ENCODE assay signal across 8 cellular contexts in the genomic region with DNA sequence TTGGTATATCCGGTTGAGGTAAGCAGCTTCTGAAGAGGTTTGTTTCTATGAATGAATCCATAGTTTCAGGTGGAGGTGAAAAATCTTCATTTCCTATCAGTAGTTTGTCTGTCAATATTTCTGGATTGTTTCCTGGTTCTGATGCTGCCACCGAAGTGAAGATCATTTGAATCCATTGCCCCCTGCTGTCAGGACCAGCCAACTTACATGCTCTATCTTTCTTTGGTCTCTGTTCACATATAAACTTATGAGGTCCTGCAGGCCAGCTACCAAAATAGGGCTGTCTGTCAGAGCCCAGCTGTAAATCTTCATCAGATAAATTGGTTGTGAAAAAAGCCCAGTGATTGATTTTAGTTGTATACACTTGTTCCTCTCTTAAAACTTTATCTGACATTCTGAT. TPM values are rescaled to one million over a fixed set of nuclear protein-coding genes. Genes with fewer than 3 reads are reported as not detected.
A peak's percentile ranks its signal among the peaks of the same experiment; 100 is the strongest.
DNase-seq lines count a peak whose midpoint lies in the region; ATAC-seq and TF ChIP-seq lines count a peak whose summit lies in the region.

No MANE protein-coding gene starts in this region.

- no peaks in the 10 kb centered on the region for H3K9me2 ChIP-seq in SK-N-SH

- DNase-seq in AG20443 (ENCODE audit: low spot score) (peak; percentile 28), SK-N-SH (peak; percentile 38), esophagus squamous epithelium (lab: John Stamatoyannopoulos, UW) (peak; percentile 1), superior temporal gyrus (ENCODE audit: extremely low spot score) (peak; percentile 46), H4 (ENCODE audit: low spot score) (no peak)
- no peak for DNase-seq in activated T-helper 1 cell treated with anti-CD3 and anti-CD28 coated beads, Interleukin-12 subunit alpha, Interleukin-12 subunit beta, Interleukin-2, Interleukin-4 antibody, amounts not matched to agents 30 ng/mL and 10 ng/mL and 1 ng/mL, durations not matched to agents 14 hours and 24 hours and 36 hours (ENCODE audit: low spot score)

- no peak for TF ChIP-seq EP300 in SK-N-SH (IDR thresholded peaks at IDR 0.05; ENCODE audit: borderline replicate concordance in 1 of 2, low read depth in 1 of 2, low read length in 1 of 2)

- no peak for TF ChIP-seq POLR2A in esophagus squamous epithelium (IDR thresholded peaks at IDR 0.05)

- H3K27me3 Mint-ChIP-seq in activated T-helper 1 cell treated with anti-CD3 and anti-CD28 coated beads, Interleukin-12 subunit alpha, Interleukin-12 subunit beta, Interleukin-2, Interleukin-4 antibody, amounts not matched to agents 30 ng/mL and 10 ng/mL and 1 ng/mL, durations not matched to agents 14 hours and 24 hours and 36 hours (ENCODE audit: insufficient read depth) = no peaks in the 10 kb centered on the region

- ATAC-seq in HG03045 (IDR thresholded peaks at IDR 0.05; ENCODE audit: unreplicated experiment) = peak; percentile 48

- POLR2A ChIA-PET in SK-N-SH (lab: Yijun Ruan, JAX) = no interaction called here

- H3K9me3 ChIP-seq in SK-N-SH = no peaks in the 10 kb centered on the region
- no peaks in the 10 kb centered on the region for H3K9me3 ChIP-seq in esophagus squamous epithelium

- H3K36me3 Mint-ChIP-seq in activated T-helper 1 cell treated with anti-CD3 and anti-CD28 coated beads, Interleukin-12 subunit alpha, Interleukin-12 subunit beta, Interleukin-2, Interleukin-4 antibody, amounts not matched to agents 30 ng/mL and 10 ng/mL and 1 ng/mL, durations not matched to agents 14 hours and 24 hours and 36 hours (ENCODE audit: low read depth) = no peaks in the 10 kb centered on the region

- intact Hi-C loops in esophagus squamous epithelium (cut with DNase I) = no loop called here
- intact Hi-C loops in activated T-helper 1 cell treated with anti-CD3 and anti-CD28 coated beads, Interleukin-12 subunit alpha, Interleukin-12 subunit beta, Interleukin-2, Interleukin-4 antibody, amounts not matched to agents 30 ng/mL and 10 ng/mL and 1 ng/mL, durations not matched to agents 14 hours and 24 hours and 36 hours (cut with micrococcal nuclease) = loop anchor here (1.0 to 10.0 kb wide), 2 partner anchors 62 to 528 kb away; no protein-coding TSS in a partner anchor

- H3K79me2 ChIP-seq in SK-N-SH (ENCODE audit: insufficient read depth) = no peaks in the 10 kb centered on the region

- peak; percentile 60 for TF ChIP-seq RAD21 in SK-N-SH (IDR thresholded peaks at IDR 0.05; ENCODE audit: low read length)

- H3K4me1 ChIP-seq in SK-N-SH (ENCODE audit: control insufficient read depth in 1 of 2, insufficient read depth in 2 of 2, low read depth in 1 of 2, low read length in 1 of 2) = no peaks in the 10 kb centered on the region
- no peaks in the 10 kb centered on the region for H3K4me1 ChIP-seq in esophagus squamous epithelium

- no peaks in the 10 kb centered on the region for H3K9me3 Mint-ChIP-seq in activated T-helper 1 cell treated with anti-CD3 and anti-CD28 coated beads, Interleukin-12 subunit alpha, Interleukin-12 subunit beta, Interleukin-2, Interleukin-4 antibody, amounts not matched to agents 30 ng/mL and 10 ng/mL and 1 ng/mL, durations not matched to agents 14 hours and 24 hours and 36 hours

- no peak overlapping the region for H3K4me3 ChIP-seq in GM12875 (ENCODE audit: low read depth, low read length)
- H3K4me3 ChIP-seq in SK-N-SH (ENCODE audit: low read depth in 2 of 2, low read length in 1 of 2) = no peak overlapping the region
- H3K4me3 ChIP-seq in esophagus squamous epithelium = no peak overlapping the region

- no peaks in the 10 kb centered on the region for H3K27me3 ChIP-seq in SK-N-SH (ENCODE audit: insufficient read depth)
- no peaks in the 10 kb centered on the region for H3K27me3 ChIP-seq in esophagus squamous epithelium

- H3F3A ChIP-seq in SK-N-SH (replicated peaks; ENCODE audit: insufficient read depth) = no peaks in the 10 kb centered on the region

- H3K27ac ChIP-seq in SK-N-SH (ENCODE audit: low read depth in 2 of 2, low read length in 1 of 2) = no peak overlapping the region
- no peak overlapping the region for H3K27ac ChIP-seq in esophagus squamous epithelium

- TF ChIP-seq CTCF in GM12875 (IDR thresholded peaks at IDR 0.05; ENCODE audit: borderline replicate concordance, insufficient read depth, low read depth, low read length) = peak; percentile 47; the same call in 1 of the 2 replicates
- peak; percentile 43 for TF ChIP-seq CTCF in SK-N-SH (IDR thresholded peaks at IDR 0.05)
- TF ChIP-seq CTCF in esophagus squamous epithelium (IDR thresholded peaks at IDR 0.05) = peak in 3 of 6 experiments; percentile 18 to 31 (median 27)

- H3K4me2 ChIP-seq in SK-N-SH = no peak overlapping the region

- no peak overlapping the region for H2AFZ ChIP-seq in SK-N-SH (ENCODE audit: low read depth)

- H4K20me1 ChIP-seq in SK-N-SH (ENCODE audit: insufficient read depth) = no peaks in the 10 kb centered on the region

- no peaks in the 10 kb centered on the region for H3K36me3 ChIP-seq in SK-N-SH (replicated peaks in 1 of 2; ENCODE audit: control insufficient read depth in 1 of 2, insufficient read depth in 2 of 2, low read length in 1 of 2)
- H3K36me3 ChIP-seq in esophagus squamous epithelium = no peaks in the 10 kb centered on the region

- 76% methylated on average over 2 of the region's 2 CpGs for WGBS in SK-N-SH (ENCODE audit: low lambda C conversion rate)
- 41 to 46% methylated on average over 2 of the region's 2 CpGs for WGBS in esophagus squamous epithelium, 2 donors

- no peak overlapping the region for H3K27ac Mint-ChIP-seq in activated T-helper 1 cell treated with anti-CD3 and anti-CD28 coated beads, Interleukin-12 subunit alpha, Interleukin-12 subunit beta, Interleukin-2, Interleukin-4 antibody, amounts not matched to agents 30 ng/mL and 10 ng/mL and 1 ng/mL, durations not matched to agents 14 hours and 24 hours and 36 hours

- H3K4me1 Mint-ChIP-seq in activated T-helper 1 cell treated with anti-CD3 and anti-CD28 coated beads, Interleukin-12 subunit alpha, Interleukin-12 subunit beta, Interleukin-2, Interleukin-4 antibody, amounts not matched to agents 30 ng/mL and 10 ng/mL and 1 ng/mL, durations not matched to agents 14 hours and 24 hours and 36 hours (ENCODE audit: low read depth) = peaks cover 16% of the 10 kb centered on the region

- no peak overlapping the region for H3K4me3 Mint-ChIP-seq in activated T-helper 1 cell treated with anti-CD3 and anti-CD28 coated beads, Interleukin-12 subunit alpha, Interleukin-12 subunit beta, Interleukin-2, Interleukin-4 antibody, amounts not matched to agents 30 ng/mL and 10 ng/mL and 1 ng/mL, durations not matched to agents 14 hours and 24 hours and 36 hours

- H3K9ac ChIP-seq in SK-N-SH = no peak overlapping the region

- CTCF ChIA-PET in SK-N-SH (lab: Yijun Ruan, JAX) = interaction anchor here (0.7 to 1.8 kb wide), 6 partner anchors 9 to 533 kb away, joined by 3 to 5 read pairs (median 4); partner anchors contain the start of gene N4BP2L1

TF ChIP-seq in SK-N-SH, 30 proteins besides CTCF, POLR2A, EP300 and RAD21:
- TF ChIP-seq SMC3 (IDR thresholded peaks at IDR 0.05; ENCODE audit: low read depth, low read length) = peak; percentile 30; the same call in 1 of the 2 replicates
- TF ChIP-seq MXI1 (IDR thresholded peaks at IDR 0.05; ENCODE audit: low read depth, low read length) = no peak
- TF ChIP-seq RCOR1 (IDR thresholded peaks at IDR 0.05; ENCODE audit: low read length) = no peak

RNA-seq across cellular contexts. Expression of gene N4BP2L1, which starts 15.2 kb away (rescaled TPM):
- polyA plus RNA-seq in SK-N-SH (2012; rRNA removed) = 1.2 and 1.3 TPM in 2 replicates
- polyA plus RNA-seq in SK-N-SH (2012; cell fraction: cytosol; rRNA removed) = 1.2 and 1.4 TPM in 2 replicates
- polyA plus RNA-seq in SK-N-SH (2012; cell fraction: nucleus; rRNA removed) = 3.8 and 4.8 TPM in 2 replicates
- 10 to 100 TPM in 2 of 4 donors, 1 to 10 TPM in 2; 2.2 to 23.6 (median 10.6) TPM for total RNA-seq in esophagus squamous epithelium
- 0.15 TPM in 1 of 2 replicates, not detected in the other for total RNA-seq in H4 (2014; rRNA removed; shearing (Covaris generic))
- 17.7 and 20.0 TPM in 2 replicates for total RNA-seq in activated T-helper 1 cell treated with anti-CD3 and anti-CD28 coated beads, Interleukin-12 subunit alpha, Interleukin-12 subunit beta, Interleukin-2, Interleukin-4 antibody, amounts not matched to agents 30 ng/mL and 10 ng/mL and 1 ng/mL, durations not matched to agents 14 hours and 24 hours and 36 hours

Comparison
In these comparisons a context has a peak if more than half of its experiments do, and no peak if none do; other contexts are left out.
1. DNase-seq: peak in AG20443 (single experiment), SK-N-SH (single experiment), esophagus squamous epithelium (single experiment) and superior temporal gyrus (single experiment); none in H4 (single experiment) and activated T-helper 1 cell treated with anti-CD3 and anti-CD28 coated beads, Interleukin-12 subunit alpha, Interleukin-12 subunit beta, Interleukin-2, Interleukin-4 antibody, amounts not matched to agents 30 ng/mL and 10 ng/mL and 1 ng/mL, durations not matched to agents 14 hours and 24 hours and 36 hours (single experiment).